In the genomic region with DNA sequence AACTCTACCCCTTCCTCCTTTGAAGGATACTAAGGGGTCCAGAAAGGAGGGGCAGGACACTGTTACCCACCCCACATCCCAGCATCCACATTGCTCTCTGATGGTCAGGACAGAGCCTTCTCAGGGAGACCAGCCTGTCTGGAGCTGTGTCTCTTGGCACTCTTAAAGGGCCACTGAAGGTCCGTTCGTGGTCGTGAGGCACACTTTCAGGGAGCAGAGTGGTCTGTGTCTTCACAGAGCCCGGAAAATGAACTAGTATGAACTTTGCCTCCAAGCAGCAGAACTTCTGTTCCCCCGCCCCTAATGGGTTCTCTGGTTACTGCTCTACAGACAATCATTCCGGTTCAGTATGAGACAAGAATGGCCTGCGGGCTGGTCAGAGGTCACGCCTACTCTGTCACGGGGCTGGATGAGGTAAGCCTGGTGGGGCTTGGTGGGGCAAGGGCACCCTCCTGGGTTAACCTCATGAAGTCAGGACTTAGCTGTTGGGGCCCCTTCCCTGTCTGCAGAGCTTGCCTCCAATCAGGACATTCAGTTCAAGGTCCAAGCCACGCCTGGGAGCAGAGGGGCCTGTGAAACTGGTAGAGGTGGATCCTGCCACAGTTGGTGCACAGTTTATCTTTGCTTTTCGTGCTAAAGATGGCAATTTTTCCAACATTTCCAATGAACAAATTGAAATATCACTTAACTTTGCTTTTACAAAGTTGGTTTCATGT, we compare ENCODE assay signal across 1 cellular context.
TF ChIP-seq lines count a peak whose summit lies in the region.

No MANE protein-coding gene starts in this region.

TF ChIP-seq in HepG2, 621 proteins besides CTCF, POLR2A, EP300 and RAD21 (continued from another document and continues in another):
- TF ChIP-seq, protein P1, sequence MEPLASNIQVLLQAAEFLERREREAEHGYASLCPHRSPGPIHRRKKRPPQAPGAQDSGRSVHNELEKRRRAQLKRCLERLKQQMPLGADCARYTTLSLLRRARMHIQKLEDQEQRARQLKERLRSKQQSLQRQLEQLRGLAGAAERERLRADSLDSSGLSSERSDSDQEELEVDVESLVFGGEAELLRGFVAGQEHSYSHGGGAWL (CRISPR knock-in tag; IDR thresholded peaks at IDR 0.05): peak; percentile 64; the same call in 1 of the 2 replicates
- TF ChIP-seq SOX6 (IDR thresholded peaks at IDR 0.05) (no peak), SOX6 (CRISPR knock-in tag; IDR thresholded peaks at IDR 0.05) (peak; percentile 92), ZIK1 (CRISPR knock-in tag; IDR thresholded peaks at IDR 0.05; ENCODE audit: borderline replicate concordance, low read depth) (no peak), NRL (CRISPR knock-in tag; IDR thresholded peaks at IDR 0.05; ENCODE audit: borderline replicate concordance) (peak; percentile 61; the same call in 1 of the 2 replicates), ZNF251 (CRISPR knock-in tag; IDR thresholded peaks at IDR 0.05) (no peak), MXI1 (IDR thresholded peaks at IDR 0.05; ENCODE audit: borderline replicate concordance, low read depth, low read length) (no peak), ZNF558 (CRISPR knock-in tag; IDR thresholded peaks at IDR 0.05; ENCODE audit: borderline replicate concordance) (no peak), ZNF768 (CRISPR knock-in tag; IDR thresholded peaks at IDR 0.05) (no peak), ZNF703 (CRISPR knock-in tag; IDR thresholded peaks at IDR 0.05; ENCODE audit: borderline replicate concordance) (no peak), HCFC1 (IDR thresholded peaks at IDR 0.05; ENCODE audit: low read depth, low read length) (no peak), FOXA3 (CRISPR knock-in tag; IDR thresholded peaks at IDR 0.05) (no peak; the same call in 1 of the 2 replicates), KAT7 (CRISPR knock-in tag; IDR thresholded peaks at IDR 0.05; ENCODE audit: borderline replicate concordance) (0 out of 2 replicates have a peak, but pooled peaks have one; percentile 28), ZNF549 (CRISPR knock-in tag; IDR thresholded peaks at IDR 0.05) (no peak), ZNF713 (CRISPR knock-in tag; IDR thresholded peaks at IDR 0.05) (no peak), SIX4 (CRISPR knock-in tag; IDR thresholded peaks at IDR 0.05) (peak; percentile 94), DMAP1 (CRISPR knock-in tag; IDR thresholded peaks at IDR 0.05) (peak; percentile 61), ZNF614 (CRISPR knock-in tag; IDR thresholded peaks at IDR 0.05; ENCODE audit: borderline replicate concordance) (peak; percentile 74; the same call in 1 of the 2 replicates), ZNF224 (CRISPR knock-in tag; IDR thresholded peaks at IDR 0.05) (0 out of 2 replicates have a peak, but pooled peaks have one; percentile 71), XRCC5 (optimal IDR thresholded peaks at IDR 0.05; ENCODE audit: low read length) (peak; percentile 89), SRF (IDR thresholded peaks at IDR 0.05; ENCODE audit: low read depth, low read length) (no peak), ZNF44 (CRISPR knock-in tag; IDR thresholded peaks at IDR 0.05) (0 out of 2 replicates have a peak, but pooled peaks have one; percentile 85), ZNF430 (CRISPR knock-in tag; IDR thresholded peaks at IDR 0.05) (peak; percentile 73; the same call in 1 of the 2 replicates), ATF4 (CRISPR knock-in tag; IDR thresholded peaks at IDR 0.05) (peak in 1 of 2 experiments; percentile 72; a peak in 1 of 4 replicates), CHCHD3 (CRISPR knock-in tag; IDR thresholded peaks at IDR 0.05) (no peak), ZNF468 (CRISPR knock-in tag; IDR thresholded peaks at IDR 0.05) (no peak), ZNF556 (CRISPR knock-in tag; IDR thresholded peaks at IDR 0.05; ENCODE audit: borderline replicate concordance) (peak; percentile 87; the same call in 1 of the 2 replicates), ZNF281 (CRISPR knock-in tag; IDR thresholded peaks at IDR 0.05; ENCODE audit: borderline replicate concordance) (no peak; the same call in 1 of the 2 replicates), BCLAF1 (IDR thresholded peaks at IDR 0.05) (no peak), DR1 (CRISPR knock-in tag; IDR thresholded peaks at IDR 0.05) (no peak), ZNF577 (CRISPR knock-in tag; IDR thresholded peaks at IDR 0.05; ENCODE audit: borderline replicate concordance, low read depth) (no peak), ZNF746 (CRISPR knock-in tag; IDR thresholded peaks at IDR 0.05) (peak; percentile 93), TP53 (CRISPR knock-in tag; conservative IDR thresholded peaks at IDR 0.05) (no peak), MAFK (conservative IDR thresholded peaks at IDR 0.05 in 1 of 2, IDR thresholded peaks at IDR 0.05 in 1 of 2; ENCODE audit: low read length in 2 of 2) (no peak), ZNF83 (CRISPR knock-in tag; IDR thresholded peaks at IDR 0.05; ENCODE audit: borderline replicate concordance) (no peak), MTA1 (CRISPR knock-in tag; IDR thresholded peaks at IDR 0.05; ENCODE audit: borderline replicate concordance) (peak; percentile 83), THYN1 (CRISPR knock-in tag; IDR thresholded peaks at IDR 0.05; ENCODE audit: borderline replicate concordance, low read depth) (no peak), ZBTB7B (CRISPR knock-in tag; IDR thresholded peaks at IDR 0.05) (peak; percentile 85), HOMEZ (CRISPR knock-in tag; IDR thresholded peaks at IDR 0.05; ENCODE audit: low read depth) (peak; percentile 27; the same call in 1 of the 2 replicates), ZFP36L2 (CRISPR knock-in tag; IDR thresholded peaks at IDR 0.05) (no peak), ZNF225 (CRISPR knock-in tag; IDR thresholded peaks at IDR 0.05) (no peak), PCBP2 (optimal IDR thresholded peaks at IDR 0.05; ENCODE audit: low read depth, low read length, poor library complexity, severe bottlenecking) (no peak), ATF1 (CRISPR knock-in tag; IDR thresholded peaks at IDR 0.05) (no peak)
- TF ChIP-seq, protein P2, sequence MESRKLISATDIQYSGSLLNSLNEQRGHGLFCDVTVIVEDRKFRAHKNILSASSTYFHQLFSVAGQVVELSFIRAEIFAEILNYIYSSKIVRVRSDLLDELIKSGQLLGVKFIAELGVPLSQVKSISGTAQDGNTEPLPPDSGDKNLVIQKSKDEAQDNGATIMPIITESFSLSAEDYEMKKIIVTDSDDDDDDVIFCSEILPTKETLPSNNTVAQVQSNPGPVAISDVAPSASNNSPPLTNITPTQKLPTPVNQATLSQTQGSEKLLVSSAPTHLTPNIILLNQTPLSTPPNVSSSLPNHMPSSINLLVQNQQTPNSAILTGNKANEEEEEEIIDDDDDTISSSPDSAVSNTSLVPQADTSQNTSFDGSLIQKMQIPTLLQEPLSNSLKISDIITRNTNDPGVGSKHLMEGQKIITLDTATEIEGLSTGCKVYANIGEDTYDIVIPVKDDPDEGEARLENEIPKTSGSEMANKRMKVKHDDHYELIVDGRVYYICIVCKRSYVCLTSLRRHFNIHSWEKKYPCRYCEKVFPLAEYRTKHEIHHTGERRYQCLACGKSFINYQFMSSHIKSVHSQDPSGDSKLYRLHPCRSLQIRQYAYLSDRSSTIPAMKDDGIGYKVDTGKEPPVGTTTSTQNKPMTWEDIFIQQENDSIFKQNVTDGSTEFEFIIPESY (CRISPR knock-in tag; IDR thresholded peaks at IDR 0.05): no peak
- TF ChIP-seq, protein P3, sequence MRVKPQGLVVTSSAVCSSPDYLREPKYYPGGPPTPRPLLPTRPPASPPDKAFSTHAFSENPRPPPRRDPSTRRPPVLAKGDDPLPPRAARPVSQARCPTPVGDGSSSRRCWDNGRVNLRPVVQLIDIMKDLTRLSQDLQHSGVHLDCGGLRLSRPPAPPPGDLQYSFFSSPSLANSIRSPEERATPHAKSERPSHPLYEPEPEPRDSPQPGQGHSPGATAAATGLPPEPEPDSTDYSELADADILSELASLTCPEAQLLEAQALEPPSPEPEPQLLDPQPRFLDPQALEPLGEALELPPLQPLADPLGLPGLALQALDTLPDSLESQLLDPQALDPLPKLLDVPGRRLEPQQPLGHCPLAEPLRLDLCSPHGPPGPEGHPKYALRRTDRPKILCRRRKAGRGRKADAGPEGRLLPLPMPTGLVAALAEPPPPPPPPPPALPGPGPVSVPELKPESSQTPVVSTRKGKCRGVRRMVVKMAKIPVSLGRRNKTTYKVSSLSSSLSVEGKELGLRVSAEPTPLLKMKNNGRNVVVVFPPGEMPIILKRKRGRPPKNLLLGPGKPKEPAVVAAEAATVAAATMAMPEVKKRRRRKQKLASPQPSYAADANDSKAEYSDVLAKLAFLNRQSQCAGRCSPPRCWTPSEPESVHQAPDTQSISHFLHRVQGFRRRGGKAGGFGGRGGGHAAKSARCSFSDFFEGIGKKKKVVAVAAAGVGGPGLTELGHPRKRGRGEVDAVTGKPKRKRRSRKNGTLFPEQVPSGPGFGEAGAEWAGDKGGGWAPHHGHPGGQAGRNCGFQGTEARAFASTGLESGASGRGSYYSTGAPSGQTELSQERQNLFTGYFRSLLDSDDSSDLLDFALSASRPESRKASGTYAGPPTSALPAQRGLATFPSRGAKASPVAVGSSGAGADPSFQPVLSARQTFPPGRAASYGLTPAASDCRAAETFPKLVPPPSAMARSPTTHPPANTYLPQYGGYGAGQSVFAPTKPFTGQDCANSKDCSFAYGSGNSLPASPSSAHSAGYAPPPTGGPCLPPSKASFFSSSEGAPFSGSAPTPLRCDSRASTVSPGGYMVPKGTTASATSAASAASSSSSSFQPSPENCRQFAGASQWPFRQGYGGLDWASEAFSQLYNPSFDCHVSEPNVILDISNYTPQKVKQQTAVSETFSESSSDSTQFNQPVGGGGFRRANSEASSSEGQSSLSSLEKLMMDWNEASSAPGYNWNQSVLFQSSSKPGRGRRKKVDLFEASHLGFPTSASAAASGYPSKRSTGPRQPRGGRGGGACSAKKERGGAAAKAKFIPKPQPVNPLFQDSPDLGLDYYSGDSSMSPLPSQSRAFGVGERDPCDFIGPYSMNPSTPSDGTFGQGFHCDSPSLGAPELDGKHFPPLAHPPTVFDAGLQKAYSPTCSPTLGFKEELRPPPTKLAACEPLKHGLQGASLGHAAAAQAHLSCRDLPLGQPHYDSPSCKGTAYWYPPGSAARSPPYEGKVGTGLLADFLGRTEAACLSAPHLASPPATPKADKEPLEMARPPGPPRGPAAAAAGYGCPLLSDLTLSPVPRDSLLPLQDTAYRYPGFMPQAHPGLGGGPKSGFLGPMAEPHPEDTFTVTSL (CRISPR knock-in tag; IDR thresholded peaks at IDR 0.05; ENCODE audit: borderline replicate concordance): peak; percentile 84
- TF ChIP-seq, protein P4, sequence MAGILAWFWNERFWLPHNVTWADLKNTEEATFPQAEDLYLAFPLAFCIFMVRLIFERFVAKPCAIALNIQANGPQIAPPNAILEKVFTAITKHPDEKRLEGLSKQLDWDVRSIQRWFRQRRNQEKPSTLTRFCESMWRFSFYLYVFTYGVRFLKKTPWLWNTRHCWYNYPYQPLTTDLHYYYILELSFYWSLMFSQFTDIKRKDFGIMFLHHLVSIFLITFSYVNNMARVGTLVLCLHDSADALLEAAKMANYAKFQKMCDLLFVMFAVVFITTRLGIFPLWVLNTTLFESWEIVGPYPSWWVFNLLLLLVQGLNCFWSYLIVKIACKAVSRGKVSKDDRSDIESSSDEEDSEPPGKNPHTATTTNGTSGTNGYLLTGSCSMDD (CRISPR knock-in tag; IDR thresholded peaks at IDR 0.05): no peak
